In the genomic region with DNA sequence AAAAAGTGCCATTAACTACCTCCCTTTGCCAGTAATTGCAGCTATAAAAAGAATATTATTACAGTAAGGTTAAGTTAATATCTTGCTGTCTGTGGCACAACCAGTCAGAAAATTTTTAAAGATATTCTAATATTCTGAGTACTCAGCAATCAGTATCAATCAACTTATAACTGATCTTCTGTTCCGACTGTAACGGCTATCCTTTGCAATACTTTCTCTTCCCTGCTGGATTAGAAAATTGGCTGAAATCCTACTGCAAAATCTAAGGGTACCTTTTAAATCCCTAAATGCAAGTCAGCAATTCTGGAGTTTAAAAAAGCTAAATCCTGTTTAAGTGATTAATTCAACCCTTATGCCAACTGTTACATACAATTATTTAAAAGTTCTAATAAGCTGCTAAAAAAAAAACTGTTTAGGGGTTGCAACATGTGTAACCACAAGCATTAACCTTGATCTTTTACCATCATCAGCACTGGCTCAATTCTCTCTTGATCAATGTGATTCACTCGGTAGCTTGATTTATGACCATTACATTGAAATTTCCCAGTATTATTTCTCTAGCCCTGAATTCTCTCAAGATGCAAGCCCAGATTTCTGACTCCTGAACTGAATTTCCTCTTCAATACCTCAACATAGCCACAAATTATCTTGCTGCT, we compare ENCODE assay signal across 22 cellular contexts. TPM values are rescaled to one million over a fixed set of nuclear protein-coding genes. Genes with fewer than 3 reads are reported as not detected.
DNase-seq lines count a peak whose midpoint lies in the region; ATAC-seq, FAIRE-seq and TF ChIP-seq lines count a peak whose summit lies in the region.
"Had no signal": no experiment of that assay in that cellular context is flagged by ENCODE, and none has a peak within 500 bp of the region (broad histone marks: within the 10 kb centered on the region; RNA-seq: fewer than 3 reads in every experiment).

No MANE protein-coding gene starts in this region.

- CTCF ChIA-PET in K562 (lab: Yijun Ruan, JAX; ENCODE audit: low intra/inter-chr PET ratio) = no interaction called here

- ATAC-seq in K562 = no peak
- ATAC-seq in right lobe of liver = peak; percentile 64 to 84 (median 74)
- no peak for ATAC-seq in GM18498 (IDR thresholded peaks at IDR 0.05; ENCODE audit: unreplicated experiment)
- no peak for ATAC-seq in GM21381 (IDR thresholded peaks at IDR 0.05; ENCODE audit: unreplicated experiment)
- ATAC-seq in GM18858 (IDR thresholded peaks at IDR 0.05; ENCODE audit: unreplicated experiment) = no peak

- no peaks in the 10 kb centered on the region for H3K27me3 Mint-ChIP-seq in mesothelial cell of epicardium (ENCODE audit: low read depth)

- intact Hi-C loops in K562 (cut with micrococcal nuclease) = no loop called here
- intact Hi-C loops in right lobe of liver (cut with DNase I) = no loop called here

- POLR2A ChIA-PET in K562 (lab: Yijun Ruan, JAX) = interaction anchor here (0.7 kb wide), 1 partner anchor 29 kb away, joined by 3 read pairs; no protein-coding TSS in a partner anchor

- 0% methylated on average over 3 of the region's 3 CpGs for WGBS in K562 (ENCODE audit: insufficient coverage, low coverage, missing lambda C conversion rate)
- WGBS in right lobe of liver (ENCODE audit: insufficient coverage, low coverage, low lambda C conversion rate, missing lambda C conversion rate) = 32% methylated on average over 3 of the region's 3 CpGs

- no peaks in the 10 kb centered on the region for H3K9me3 ChIP-seq in K562 (replicated peaks; ENCODE audit: control insufficient read depth, insufficient read depth, low read depth, low read length)
- H3K9me3 ChIP-seq in right lobe of liver = no peaks in the 10 kb centered on the region

- H4K20me1 ChIP-seq in K562 (replicated peaks; ENCODE audit: control insufficient read depth, insufficient read depth, low read length) = no peaks in the 10 kb centered on the region

- TF ChIP-seq EP300 in K562 (IDR thresholded peaks at IDR 0.05; ENCODE audit: low read length) = no peak

- TF ChIP-seq POLR2A in K562 (conservative IDR thresholded peaks at IDR 0.05) (no peak), right lobe of liver (IDR thresholded peaks at IDR 0.05) (no peak)

- in situ Hi-C loops in K562 (cut with MboI) = no loop called here

- H3K9me1 ChIP-seq in K562 (ENCODE audit: control insufficient read depth, insufficient read depth, low read length) = no peaks in the 10 kb centered on the region

- H3K79me2 ChIP-seq in K562 (ENCODE audit: control insufficient read depth, insufficient read depth, low read length) = no peaks in the 10 kb centered on the region

- H3K36me3 ChIP-seq in K562 (ENCODE audit: control insufficient read depth, insufficient read depth, low read length) (no peaks in the 10 kb centered on the region), right lobe of liver (no peaks in the 10 kb centered on the region)

- H3K4me3 ChIP-seq in K562 = no peak overlapping the region
- H3K4me3 ChIP-seq in right lobe of liver = peak overlapping the region in 2 of 3 donors; percentile 14 to 23
- H3K4me3 ChIP-seq: GM23248 had no signal

- no peak overlapping the region for H3K4me2 ChIP-seq in K562 (ENCODE audit: insufficient read depth, low read length)
- H3K4me2 ChIP-seq: KMS-11 had no signal

- H3K4me1 Mint-ChIP-seq in mesothelial cell of epicardium = peaks cover 2% of the 10 kb centered on the region

- no peak overlapping the region for H3K9ac ChIP-seq in K562 (ENCODE audit: insufficient read depth in 1 of 2, low read depth in 2 of 2, low read length in 2 of 2)
- H3K9ac ChIP-seq: GM23248, KMS-11 had no signal

- H3K27ac Mint-ChIP-seq in mesothelial cell of epicardium = no peak overlapping the region

- no peak for TF ChIP-seq CTCF in D721Med (IDR thresholded peaks at IDR 0.05; ENCODE audit: insufficient read depth, missing control alignments)
- TF ChIP-seq CTCF in K562 (IDR thresholded peaks at IDR 0.05 in 2 of 3, conservative IDR thresholded peaks at IDR 0.05 in 1 of 3; ENCODE audit: insufficient read depth in 2 of 3, low read depth in 1 of 3, low read length in 3 of 3) = no peak
- peak in 1 of 4 donors; percentile 2 for TF ChIP-seq CTCF in right lobe of liver (IDR thresholded peaks at IDR 0.05)
- TF ChIP-seq CTCF in mesothelial cell of epicardium (IDR thresholded peaks at IDR 0.05; ENCODE audit: unreplicated experiment) = no peak

- DNase-seq in D721Med (ENCODE audit: insufficient read length, low spot score) = no peak
- peak; percentile 46 for DNase-seq in NCI-H82 (lab: John Stamatoyannopoulos, UW)
- DNase-seq in K562 (ENCODE audit: extremely low read depth in 1 of 4, low spot score in 3 of 4) = no peak
- no peak for DNase-seq in right lobe of liver
- DNase-seq in mesothelial cell of epicardium (ENCODE audit: low spot score in 2 of 2, unreplicated experiment in 2 of 2) = no peak
- DNase-seq: AML-193, DMS 273 treated with DMSO at 0.1 percent for 48 hours, DND-41, GM23248, NCI-H1092 treated with DMSO at 0.1 percent for 48 hours, NCI-H146, NCI-H2029 treated with DMSO at 0.1 percent for 48 hours, NCI-H2171, RPMI8226, SIG-M5, T-helper 1 cell had no signal

- FAIRE-seq in D721Med (lab: Jason Lieb, UNC) (peak; percentile 99), K562 (lab: Jason Lieb, UNC) (no peak)

- H3K36me3 Mint-ChIP-seq in mesothelial cell of epicardium = no peaks in the 10 kb centered on the region

- no peak overlapping the region for H2AFZ ChIP-seq in K562 (ENCODE audit: low read depth, low read length)
- H2AFZ ChIP-seq: GM23248 had no signal

- H3K4me3 Mint-ChIP-seq in mesothelial cell of epicardium = no peak overlapping the region

- no TSS peak for BruUV-seq in K562 (replicated peaks; lab: Mats Ljungman, UMichigan)

- H3K27ac ChIP-seq in K562 (ENCODE audit: extremely low read depth, low read depth, low read length) (no peak overlapping the region), right lobe of liver (peak overlapping the region in 1 of 3 donors; percentile 49)
- H3K27ac ChIP-seq: C4-2B, GM23248, KMS-11 had no signal

- H3K9me3 Mint-ChIP-seq in mesothelial cell of epicardium = no peaks in the 10 kb centered on the region

- H3K27me3 ChIP-seq in K562 (ENCODE audit: control insufficient read depth in 2 of 2, insufficient read depth in 2 of 2, low read length in 2 of 2) (no peaks in the 10 kb centered on the region), right lobe of liver (no peaks in the 10 kb centered on the region)

- TF ChIP-seq RAD21 in K562 (CRISPR knock-in tag; conservative IDR thresholded peaks at IDR 0.05 in 1 of 2, IDR thresholded peaks at IDR 0.05 in 1 of 2) = no peak

- H3K4me1 ChIP-seq in K562 (replicated peaks in 1 of 2; ENCODE audit: control insufficient read depth in 2 of 2, insufficient read depth in 2 of 2, low read length in 2 of 2) (no peaks in the 10 kb centered on the region), right lobe of liver (peaks cover 0 to 27% (median 4%) of the 10 kb centered on the region in 4 donors)

TF ChIP-seq in K562, 482 proteins besides CTCF, POLR2A, EP300 and RAD21:
- TF ChIP-seq PYGO2 (tag; IDR thresholded peaks at IDR 0.05) = no peak
- TF ChIP-seq MAFK (IDR thresholded peaks at IDR 0.05; ENCODE audit: low read length) = peak; percentile 44; the same call in 1 of the 2 replicates
- TF ChIP-seq MAFG (tag; conservative IDR thresholded peaks at IDR 0.05) = peak; percentile 25; the same call in 1 of the 2 replicates
- peak; percentile 52; the same call in 1 of the 2 replicates for TF ChIP-seq ZNF316 (IDR thresholded peaks at IDR 0.05)
- TF ChIP-seq MAFF (IDR thresholded peaks at IDR 0.05; ENCODE audit: low read length) = peak; percentile 65
- no peak for TF ChIP-seq NCOA1 (IDR thresholded peaks at IDR 0.05; ENCODE audit: low read depth)

RNA-seq across cellular contexts. Expression of a gene that starts 20.5 kb away (rescaled TPM):
- 0.35 TPM in 2 replicates for total RNA-seq in K562 (2011; cell fraction: chromatin; rRNA removed; ENCODE audit: low replicate concordance)
- 0.13 and 0.33 TPM in 2 replicates for total RNA-seq in K562 (2011; cell fraction: nucleolus; rRNA removed)
- total RNA-seq in K562 (2011; cell fraction: nucleoplasm; rRNA removed) = 0.29 and 0.46 TPM in 2 replicates
- total RNA-seq in K562 (2014; rRNA removed) (0.05 and 0.57 TPM in 2 replicates), K562 (2014; rRNA removed; fragmentation: Illumina TruSeq; extraction: Trizol) (0.07 and 0.22 TPM in 2 replicates), K562 (2015; rRNA removed; fragmentation: Illumina TruSeq; extraction: Trizol) (0.07 and 0.08 TPM in 2 replicates), K562 (2021) (0.33 and 0.51 TPM in 2 replicates), right lobe of liver (10 to 100 TPM in 1 of 6 experiments, 1 to 10 TPM in 5; 5.5 to 11.3 (median 6.6) TPM), mesothelial cell of epicardium (9.1 to 10.2 TPM (median 9.5 TPM) in 3 replicates)
- polyA plus RNA-seq in K562 (2011; rRNA removed) (0.12 and 0.29 TPM in 2 replicates), K562 (2014; fragmentation: Illumina TruSeq; extraction: Trizol) (0.13 and 0.14 TPM in 2 replicates), K562 (2014; fragmentation: Nextera tagmentation; extraction: Ambion mirVana) (under 1 TPM in 1 of 2 experiments, not detected in 1; 0.04 TPM), K562 (2014; rRNA removed) (0.03 TPM in 1 of 2 replicates, not detected in the other)
- polyA plus RNA-seq in K562 (2011; cell fraction: cytosol; rRNA removed) = 0.15 and 0.25 TPM in 2 replicates
- polyA plus RNA-seq in K562 (2011; cell fraction: nucleus; rRNA removed) = 0.18 and 0.27 TPM in 2 replicates
- 0.08 and 0.14 TPM in 2 replicates for polyA plus RNA-seq in K562 (2012)
- 0.35 and 0.42 TPM in 2 replicates for polyA minus RNA-seq in K562 (2011; rRNA and poly(A)+ RNA removed)
- not detected in 2 replicates for polyA minus RNA-seq in K562 (2011; cell fraction: cytosol; rRNA and poly(A)+ RNA removed)
- polyA minus RNA-seq in K562 (2011; cell fraction: nucleus; rRNA and poly(A)+ RNA removed) = 0.22 and 0.27 TPM in 2 replicates
- total RNA-seq: G401 had no signal

Comparison
In these comparisons a context has a peak if more than half of its experiments do, and no peak if none do; other contexts are left out.
1. ATAC-seq: peak in right lobe of liver (4 of 4); none in K562 (single experiment), GM18498 (single experiment), GM21381 (single experiment) and GM18858 (single experiment).